7 cellular contexts compared by ENCODE assay signal in the genomic region with DNA sequence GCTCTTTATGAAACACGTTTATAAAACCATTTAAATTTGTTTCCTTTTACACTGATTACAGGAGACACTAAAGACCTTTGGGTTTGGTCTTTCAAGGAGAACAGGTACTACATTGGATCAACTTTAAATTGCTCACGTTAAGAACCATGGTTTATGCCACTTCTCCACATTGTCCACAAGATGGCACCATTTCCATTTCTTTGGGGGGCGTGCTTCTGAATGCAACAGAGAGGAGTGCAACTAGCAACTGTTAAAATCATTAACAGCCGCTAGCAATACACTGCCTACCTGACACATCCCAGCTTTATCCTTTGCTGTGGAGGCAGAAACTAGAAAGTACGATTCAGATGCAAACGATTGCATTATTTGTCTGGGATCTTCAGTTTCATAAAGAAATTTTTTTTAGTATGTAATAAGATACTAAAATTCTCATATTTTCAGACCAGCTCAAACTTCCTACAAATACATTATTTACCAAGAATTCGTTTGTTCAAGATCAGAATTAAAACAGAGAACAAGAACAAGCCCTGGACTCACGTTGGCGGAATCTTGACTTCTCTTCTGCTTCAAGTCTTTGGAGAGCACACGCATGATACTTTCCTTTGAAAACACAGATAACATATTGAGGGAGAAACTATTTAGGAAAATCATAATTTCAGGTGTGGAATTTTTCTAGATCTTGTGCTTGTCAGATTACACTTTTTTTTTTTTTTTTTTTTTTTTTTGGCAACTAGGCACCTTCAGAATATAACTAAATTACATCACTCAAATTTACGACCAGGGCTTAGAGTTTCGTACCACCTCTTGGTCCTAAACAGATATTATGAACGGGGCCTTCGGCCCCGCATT. TPM values are rescaled to one million over a fixed set of nuclear protein-coding genes. Genes with fewer than 3 reads are reported as not detected.
DNase-seq lines count a peak whose midpoint lies in the region; ATAC-seq, FAIRE-seq and TF ChIP-seq lines count a peak whose summit lies in the region.

No MANE protein-coding gene starts in this region.

- intact Hi-C loops in heart right ventricle (cut with DNase I), result loop anchor here in 6 of 10 donors (5.0 to 10.0 kb wide), 5 partner anchors 53 to 533 kb away; a partner anchor contains a TSS

- no peak for DNase-seq in GM12892 (ENCODE audit: insufficient read length)
- peak; percentile 77 for DNase-seq in NCI-H1105 treated with DMSO at 0.1 percent for 48 hours (lab: John Stamatoyannopoulos, UW)
- DNase-seq in SKM-1 (lab: John Stamatoyannopoulos, UW; ENCODE audit: unreplicated experiment), result peak; percentile 87
- DNase-seq in activated naive CD8-positive, alpha-beta T cell treated with anti-CD3 and anti-CD28 coated beads, Interleukin-2, amount 50 U/mL, for 24 hours, result peak; percentile 52
- DNase-seq in heart right ventricle, result peak in 1 of 2 donors; percentile 52
- peak; percentile 39 for DNase-seq in pulmonary artery endothelial cell (ENCODE audit: low read depth, low spot score)

- no peak overlapping the region for H3K27ac ChIP-seq in heart right ventricle

- H3K27ac Mint-ChIP-seq in activated naive CD8-positive, alpha-beta T cell treated with anti-CD3 and anti-CD28 coated beads, Interleukin-2, amount 50 U/mL, for 24 hours, result peak overlapping the region; percentile 42

- H3K4me3 Mint-ChIP-seq in activated naive CD8-positive, alpha-beta T cell treated with anti-CD3 and anti-CD28 coated beads, Interleukin-2, amount 50 U/mL, for 24 hours, result peak overlapping the region; percentile 81

- peak; percentile 47 for ATAC-seq in HG02840 (IDR thresholded peaks at IDR 0.05; ENCODE audit: low FRiP score, unreplicated experiment)
- peak; percentile 68 for ATAC-seq in activated naive CD8-positive, alpha-beta T cell treated with anti-CD3 and anti-CD28 coated beads, Interleukin-2, amount 50 U/mL, for 24 hours
- ATAC-seq in heart right ventricle, result peak; percentile 65 to 94 (median 80)

- no peaks in the 10 kb centered on the region for H3K36me3 ChIP-seq in heart right ventricle

- peak; percentile 83 for FAIRE-seq in GM12892 (lab: Jason Lieb, UNC)

- peak; percentile 76 to 91 (median 85) for TF ChIP-seq CTCF in heart right ventricle (IDR thresholded peaks at IDR 0.05)

- H3K4me1 ChIP-seq in heart right ventricle, result peaks cover 12 to 34% (median 28%) of the 10 kb centered on the region in 9 donors

- no peaks in the 10 kb centered on the region for H3K9me3 ChIP-seq in heart right ventricle

- H3K27me3 ChIP-seq in heart right ventricle, result peaks cover 0 to 91% (median 55%) of the 10 kb centered on the region in 7 donors

- H3K27me3 Mint-ChIP-seq in activated naive CD8-positive, alpha-beta T cell treated with anti-CD3 and anti-CD28 coated beads, Interleukin-2, amount 50 U/mL, for 24 hours, result peaks cover 76% of the 10 kb centered on the region

- H3K4me3 ChIP-seq in heart right ventricle, result peak overlapping the region in 9 of 10 donors; percentile 34 to 63 (median 53)

- H3K36me3 Mint-ChIP-seq in activated naive CD8-positive, alpha-beta T cell treated with anti-CD3 and anti-CD28 coated beads, Interleukin-2, amount 50 U/mL, for 24 hours (ENCODE audit: low read depth), result no peaks in the 10 kb centered on the region

- no peaks in the 10 kb centered on the region for H3K9me3 Mint-ChIP-seq in activated naive CD8-positive, alpha-beta T cell treated with anti-CD3 and anti-CD28 coated beads, Interleukin-2, amount 50 U/mL, for 24 hours

- peaks cover 49% of the 10 kb centered on the region for H3K4me1 Mint-ChIP-seq in activated naive CD8-positive, alpha-beta T cell treated with anti-CD3 and anti-CD28 coated beads, Interleukin-2, amount 50 U/mL, for 24 hours

- 5 to 6% methylated on average over 15 of the region's 15 CpGs for WGBS in heart right ventricle, 2 donors

- TF ChIP-seq POLR2A in GM12892 (IDR thresholded peaks at IDR 0.05; ENCODE audit: low read depth, low read length), result no peak

RNA-seq across cellular contexts. Expression of a gene that starts 0.7 kb away (rescaled TPM):
- not detected for polyA plus RNA-seq in GM12892 (2012; ENCODE audit: missing spikeins)
- total RNA-seq in heart right ventricle, result not detected
- not detected for polyA plus RNA-seq in heart right ventricle
- 0.07 and 0.14 TPM in 2 replicates for total RNA-seq in pulmonary artery endothelial cell

RNA-seq across cellular contexts. Expression of a gene that starts 12.3 kb away (rescaled TPM):
- polyA plus RNA-seq in GM12892 (2012; ENCODE audit: missing spikeins), result not detected
- total RNA-seq in heart right ventricle (10 to 100 TPM in 2 of 10 donors, 1 to 10 TPM in 8; 3.0 to 13.5 (median 6.0) TPM), pulmonary artery endothelial cell (46.2 and 66.8 TPM in 2 replicates)
- 10 to 100 TPM in 1 of 2 donors, 1 to 10 TPM in 1; 4.8 to 10.9 TPM for polyA plus RNA-seq in heart right ventricle

RNA-seq across cellular contexts. Expression of a gene that starts 54.8 kb away (rescaled TPM):
- not detected for polyA plus RNA-seq in GM12892 (2012; ENCODE audit: missing spikeins)
- total RNA-seq in heart right ventricle, result not detected
- not detected for polyA plus RNA-seq in heart right ventricle
- total RNA-seq in pulmonary artery endothelial cell, result 0.13 TPM in 1 of 2 replicates, not detected in the other
